15 cellular contexts compared by ENCODE assay signal in the genomic region with DNA sequence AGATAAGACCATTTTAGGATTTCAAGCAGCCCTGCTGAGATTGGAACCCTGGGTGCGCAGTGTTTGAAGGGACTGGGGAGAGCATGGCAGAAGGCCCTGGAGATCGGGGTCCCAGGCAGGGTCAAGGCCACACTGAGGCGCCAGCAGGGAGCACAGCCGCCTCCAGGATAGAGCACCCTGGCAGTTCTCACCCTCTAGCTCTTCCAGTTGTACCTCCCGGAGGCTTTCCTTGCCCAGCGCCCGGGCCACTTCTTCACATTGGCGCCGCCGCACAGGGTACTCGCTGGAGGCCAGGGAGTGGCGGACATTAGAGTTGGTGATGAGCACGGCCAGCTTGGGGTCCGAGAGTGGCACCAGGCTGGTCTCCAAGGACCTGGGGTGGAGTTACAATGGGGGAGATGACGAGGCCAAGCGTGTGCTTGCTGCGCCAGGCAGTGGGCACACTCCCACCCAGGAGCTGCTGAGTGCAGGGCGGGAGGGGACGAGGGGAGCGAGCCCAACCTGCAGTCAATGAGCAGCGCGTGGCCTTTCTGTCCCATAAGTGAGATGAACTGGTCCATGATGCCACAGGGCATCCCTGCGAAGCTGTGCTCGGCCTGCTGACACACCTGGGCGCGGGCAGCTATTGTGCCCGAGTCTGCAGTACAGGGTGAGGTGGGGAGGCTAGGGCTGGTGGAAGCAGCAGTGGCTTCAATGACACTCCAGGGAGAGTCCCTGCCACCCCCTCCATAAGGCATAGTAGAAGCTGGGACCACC. TPM values are rescaled to one million over a fixed set of nuclear protein-coding genes. Genes with fewer than 3 reads are reported as not detected.
A peak's percentile ranks its signal among the peaks of the same experiment; 100 is the strongest.
DNase-seq lines count a peak whose midpoint lies in the region; ATAC-seq and TF ChIP-seq lines count a peak whose summit lies in the region.
"Had no signal": no experiment of that assay in that cellular context is flagged by ENCODE, and none has a peak within 500 bp of the region (broad histone marks: within the 10 kb centered on the region; RNA-seq: fewer than 3 reads in every experiment).

No MANE protein-coding gene starts in this region.

- CTCF ChIA-PET in CD4-positive, alpha-beta memory T cell (lab: Charles Lee; ENCODE audit: partially characterized antibody): interaction anchor here (0.9 to 7.5 kb wide), 11 partner anchors 9 to 243 kb away, joined by 3 to 68 read pairs (median 8); a partner anchor contains a TSS

- H3K36me3 ChIP-seq in BLaER1: peaks cover 20% of the 10 kb centered on the region; the same call in 1 of the 2 replicates
- H3K36me3 ChIP-seq in CD4-positive, alpha-beta memory T cell (ENCODE audit: insufficient read depth, low read length): no peaks in the 10 kb centered on the region
- H3K36me3 ChIP-seq: right atrium auricular region had no signal

- ATAC-seq in activated naive CD4-positive, alpha-beta T cell treated with anti-CD3 and anti-CD28 coated beads, Interleukin-2, amount 50 U/mL, for 72 hours: no peak
- no peak for ATAC-seq in naive B cell (ENCODE audit: low read depth in 2 of 2)
- no peak for ATAC-seq in GM18505 (IDR thresholded peaks at IDR 0.05; ENCODE audit: unreplicated experiment)
- no peak for ATAC-seq in HG03432 (IDR thresholded peaks at IDR 0.05; ENCODE audit: unreplicated experiment)

- H3K4me1 ChIP-seq in BLaER1: peaks cover 36% of the 10 kb centered on the region
- H3K4me1 ChIP-seq in CD4-positive, alpha-beta memory T cell (ENCODE audit: insufficient read depth, low read length): peaks cover 17% of the 10 kb centered on the region

- peak overlapping the region in 3 of 7 donors; percentile 17 to 81 (median 58) for H3K27ac Mint-ChIP-seq in CD4-positive, alpha-beta memory T cell
- H3K27ac Mint-ChIP-seq in activated naive CD4-positive, alpha-beta T cell treated with anti-CD3 and anti-CD28 coated beads, Interleukin-2, amount 50 U/mL, for 72 hours: peak overlapping the region; percentile 43 to 72
- peak overlapping the region in 5 of 6 donors; percentile 39 to 72 (median 67) for H3K27ac Mint-ChIP-seq in naive B cell

- H3K4me1 Mint-ChIP-seq in CD4-positive, alpha-beta memory T cell: peaks cover 6 to 26% (median 10%) of the 10 kb centered on the region in 4 donors
- peaks cover 9 to 23% (median 13%) of the 10 kb centered on the region in 3 donors for H3K4me1 Mint-ChIP-seq in naive B cell

- peak overlapping the region in 6 of 8 donors; percentile 36 to 62 (median 48) for H3K4me3 Mint-ChIP-seq in CD4-positive, alpha-beta memory T cell
- H3K4me3 Mint-ChIP-seq in naive B cell: peak overlapping the region; percentile 56 to 83 (median 64)

- no peaks in the 10 kb centered on the region for H3K9me3 Mint-ChIP-seq in CD4-positive, alpha-beta memory T cell
- H3K9me3 Mint-ChIP-seq in activated naive CD4-positive, alpha-beta T cell treated with anti-CD3 and anti-CD28 coated beads, Interleukin-2, amount 50 U/mL, for 72 hours: no peaks in the 10 kb centered on the region
- H3K9me3 Mint-ChIP-seq in naive B cell: no peaks in the 10 kb centered on the region

- no peaks in the 10 kb centered on the region for H3K27me3 Mint-ChIP-seq in CD4-positive, alpha-beta memory T cell
- H3K27me3 Mint-ChIP-seq in naive B cell: no peaks in the 10 kb centered on the region

- no peak for TF ChIP-seq POLR2A in GM18505 (IDR thresholded peaks at IDR 0.05; ENCODE audit: borderline replicate concordance, extremely low read depth, insufficient read depth, insufficient read length)

- no peaks in the 10 kb centered on the region for H4K20me1 ChIP-seq in BLaER1

- POLR2A ChIA-PET in CD4-positive, alpha-beta memory T cell (lab: Charles Lee; ENCODE audit: partially characterized antibody): interaction anchor here (0.6 to 8.6 kb wide), 10 partner anchors 9 to 134 kb away, joined by 3 to 259 read pairs (median 15); a partner anchor contains a TSS

- DNase-seq in CD4-positive, alpha-beta memory T cell: no peak
- no peak for DNase-seq in activated naive CD4-positive, alpha-beta T cell treated with anti-CD3 and anti-CD28 coated beads, Interleukin-2, amount 50 U/mL, for 72 hours (ENCODE audit: low spot score in 2 of 2)
- DNase-seq in naive B cell (no peak), activated gamma-delta T cell treated with Interleukin-2 at 50 U/mL for 16 hours (no peak), NCI-H69 (lab: John Stamatoyannopoulos, UW) (no peak)
- DNase-seq: activated CD4-positive, alpha-beta T cell treated with anti-CD3 and anti-CD28 coated beads, Interleukin-2, amount 50 U/mL, for 48 hours; adrenal gland; head of caudate nucleus; MV-4-11; NCI-H2081; T-helper 9 cell had no signal

- no peak overlapping the region; the same call in 1 of the 2 replicates for H3K9ac ChIP-seq in BLaER1

- intact Hi-C loops in CD4-positive, alpha-beta memory T cell (cut with micrococcal nuclease): no loop called here

- H3K36me3 Mint-ChIP-seq in CD4-positive, alpha-beta memory T cell: peaks cover 0 to 3% of the 10 kb centered on the region in 2 donors
- H3K36me3 Mint-ChIP-seq in activated naive CD4-positive, alpha-beta T cell treated with anti-CD3 and anti-CD28 coated beads, Interleukin-2, amount 50 U/mL, for 72 hours: no peaks in the 10 kb centered on the region
- no peaks in the 10 kb centered on the region for H3K36me3 Mint-ChIP-seq in naive B cell

- peak overlapping the region; percentile 100 for H3K4me2 ChIP-seq in BLaER1

- no peak overlapping the region for H3K27ac ChIP-seq in BLaER1
- no peak overlapping the region for H3K27ac ChIP-seq in CD4-positive, alpha-beta memory T cell (ENCODE audit: low read depth, low read length)
- H3K27ac ChIP-seq: adrenal gland, right atrium auricular region had no signal

- H3K4me3 ChIP-seq in BLaER1: no peak overlapping the region
- no peak overlapping the region for H3K4me3 ChIP-seq in CD4-positive, alpha-beta memory T cell (ENCODE audit: low read length in 2 of 2)
- H3K4me3 ChIP-seq: adrenal gland, right atrium auricular region had no signal

- no peaks in the 10 kb centered on the region for H3K9me3 ChIP-seq in BLaER1
- no peaks in the 10 kb centered on the region for H3K9me3 ChIP-seq in CD4-positive, alpha-beta memory T cell (ENCODE audit: control insufficient read depth in 1 of 2, low read length in 2 of 2)
- H3K9me3 ChIP-seq: adrenal gland, right atrium auricular region had no signal

- no peaks in the 10 kb centered on the region for H3K27me3 ChIP-seq in BLaER1
- no peaks in the 10 kb centered on the region for H3K27me3 ChIP-seq in CD4-positive, alpha-beta memory T cell (ENCODE audit: insufficient read depth, low read length)
- H3K27me3 ChIP-seq: adrenal gland, right atrium auricular region had no signal

RNA-seq across cellular contexts. Expression of a gene that starts 2.3 kb away (rescaled TPM):
- total RNA-seq in CD4-positive, alpha-beta memory T cell: 10 to 100 TPM; 25.7 to 25.9 TPM
- 10 to 100 TPM; 17.5 to 18.1 TPM for polyA plus RNA-seq in CD4-positive, alpha-beta memory T cell
- total RNA-seq in activated naive CD4-positive, alpha-beta T cell treated with anti-CD3 and anti-CD28 coated beads, Interleukin-2, amount 50 U/mL, for 72 hours: 10 to 100 TPM; 54.7 to 74.8 TPM
- 10 to 100 TPM in 4 of 6 donors, 1 to 10 TPM in 2; 8.3 to 21.9 (median 14.6) TPM for polyA plus RNA-seq in naive B cell (ENCODE audit: low read depth in 6 of 6)

RNA-seq across cellular contexts. Expression of a gene that starts 21.9 kb away (rescaled TPM):
- 10 to 100 TPM; 45.8 to 48.1 TPM for total RNA-seq in CD4-positive, alpha-beta memory T cell
- polyA plus RNA-seq in CD4-positive, alpha-beta memory T cell: 10 to 100 TPM; 22.2 to 22.9 TPM
- total RNA-seq in activated naive CD4-positive, alpha-beta T cell treated with anti-CD3 and anti-CD28 coated beads, Interleukin-2, amount 50 U/mL, for 72 hours: 10 to 100 TPM; 15.3 to 29.3 TPM
- polyA plus RNA-seq in naive B cell (ENCODE audit: low read depth in 6 of 6): 10 to 100 TPM; 31.1 to 50.1 (median 37.7) TPM

RNA-seq across cellular contexts. Expression of a gene that starts 41.4 kb away (rescaled TPM):
- 1 to 10 TPM in 1 of 2 experiments, under 1 TPM in 1; 0.67 to 1.2 TPM for total RNA-seq in CD4-positive, alpha-beta memory T cell
- under 1 TPM; 0.25 to 0.91 TPM for polyA plus RNA-seq in CD4-positive, alpha-beta memory T cell
- 1 to 10 TPM in 1 of 2 donors, under 1 TPM in 1; 0.76 to 1.1 TPM for total RNA-seq in activated naive CD4-positive, alpha-beta T cell treated with anti-CD3 and anti-CD28 coated beads, Interleukin-2, amount 50 U/mL, for 72 hours
- polyA plus RNA-seq in naive B cell (ENCODE audit: low read depth in 6 of 6): 1 to 10 TPM in 2 of 6 donors, under 1 TPM in 2, not detected in 2; 0.67 to 1.6 (median 1.1) TPM
